1 cellular context compared by ENCODE assay signal in genomic region chr17:75361344-75361743, GRCh38.
TF ChIP-seq lines count a peak whose summit lies in the region.

No MANE protein-coding gene starts in this region.

TF ChIP-seq in HEK293, 187 proteins besides CTCF, POLR2A, EP300 and RAD21 (continued from another document):
- TF ChIP-seq PRDM6 (tag by site-specific recombination; IDR thresholded peaks at IDR 0.05) = peak; percentile 30; the same call in 1 of the 2 replicates
